ENCODE assay signal across 1 cellular context in the genomic region with DNA sequence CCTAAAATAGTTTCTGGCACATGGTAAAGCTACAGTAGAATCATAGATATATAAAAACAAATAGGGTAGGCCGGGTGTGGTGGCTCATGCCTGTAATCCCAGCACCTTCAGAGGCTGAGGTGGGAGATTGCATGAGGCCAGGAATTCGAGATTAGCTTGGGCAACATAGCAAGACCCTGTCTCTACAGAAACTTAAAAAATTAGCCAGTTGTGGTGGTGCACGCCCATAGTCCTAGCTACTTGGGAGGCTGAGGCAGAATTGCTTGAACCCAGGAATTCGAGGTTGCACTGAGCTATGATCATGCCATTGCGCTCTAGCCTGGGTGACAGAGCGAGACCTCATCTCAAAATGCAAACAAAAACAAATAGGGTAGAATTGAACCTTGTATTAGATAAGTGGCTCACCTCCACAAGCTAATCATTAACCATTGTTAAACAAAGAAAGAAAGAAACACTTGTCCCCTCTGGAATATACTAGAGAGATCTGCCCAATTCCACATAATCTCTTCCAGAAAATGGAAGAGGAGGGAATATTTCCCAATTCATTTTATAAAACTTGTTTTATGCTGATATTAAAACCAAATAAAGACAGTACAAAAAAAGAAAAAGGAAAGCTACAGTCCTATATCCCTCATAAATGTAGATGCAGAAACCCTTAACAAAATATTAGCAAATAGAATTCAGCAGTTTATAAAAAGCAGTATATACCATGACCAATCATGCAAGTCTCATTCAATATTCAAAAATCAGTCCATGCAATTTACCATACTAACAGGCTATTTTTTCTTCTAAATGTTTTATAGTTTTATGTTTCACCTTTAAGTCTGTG.
TF ChIP-seq lines count a peak whose summit lies in the region.

No MANE protein-coding gene starts in this region.

TF ChIP-seq in HepG2, 621 proteins besides CTCF, POLR2A, EP300 and RAD21 (continues in another document):
- TF ChIP-seq KLF9 (CRISPR knock-in tag; IDR thresholded peaks at IDR 0.05; ENCODE audit: low read depth), result no peak
- TF ChIP-seq ZNF816 (CRISPR knock-in tag; IDR thresholded peaks at IDR 0.05; ENCODE audit: borderline replicate concordance), result no peak
- peak; percentile 89 for TF ChIP-seq ZNF205 (CRISPR knock-in tag; IDR thresholded peaks at IDR 0.05)
- peak; percentile 49; the same call in 1 of the 2 replicates for TF ChIP-seq ATF1 (CRISPR knock-in tag; IDR thresholded peaks at IDR 0.05)
- 0 out of 2 replicates have a peak, but pooled peaks have one; percentile 35 for TF ChIP-seq ZNF839 (CRISPR knock-in tag; IDR thresholded peaks at IDR 0.05; ENCODE audit: borderline replicate concordance)
- no peak for TF ChIP-seq NONO (IDR thresholded peaks at IDR 0.05)
- no peak for TF ChIP-seq NONO (CRISPR knock-in tag; conservative IDR thresholded peaks at IDR 0.05)
- no peak for TF ChIP-seq JUND (CRISPR knock-in tag; IDR thresholded peaks at IDR 0.05)
- TF ChIP-seq, protein P1, sequence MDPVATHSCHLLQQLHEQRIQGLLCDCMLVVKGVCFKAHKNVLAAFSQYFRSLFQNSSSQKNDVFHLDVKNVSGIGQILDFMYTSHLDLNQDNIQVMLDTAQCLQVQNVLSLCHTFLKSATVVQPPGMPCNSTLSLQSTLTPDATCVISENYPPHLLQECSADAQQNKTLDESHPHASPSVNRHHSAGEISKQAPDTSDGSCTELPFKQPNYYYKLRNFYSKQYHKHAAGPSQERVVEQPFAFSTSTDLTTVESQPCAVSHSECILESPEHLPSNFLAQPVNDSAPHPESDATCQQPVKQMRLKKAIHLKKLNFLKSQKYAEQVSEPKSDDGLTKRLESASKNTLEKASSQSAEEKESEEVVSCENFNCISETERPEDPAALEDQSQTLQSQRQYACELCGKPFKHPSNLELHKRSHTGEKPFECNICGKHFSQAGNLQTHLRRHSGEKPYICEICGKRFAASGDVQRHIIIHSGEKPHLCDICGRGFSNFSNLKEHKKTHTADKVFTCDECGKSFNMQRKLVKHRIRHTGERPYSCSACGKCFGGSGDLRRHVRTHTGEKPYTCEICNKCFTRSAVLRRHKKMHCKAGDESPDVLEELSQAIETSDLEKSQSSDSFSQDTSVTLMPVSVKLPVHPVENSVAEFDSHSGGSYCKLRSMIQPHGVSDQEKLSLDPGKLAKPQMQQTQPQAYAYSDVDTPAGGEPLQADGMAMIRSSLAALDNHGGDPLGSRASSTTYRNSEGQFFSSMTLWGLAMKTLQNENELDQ (CRISPR knock-in tag; IDR thresholded peaks at IDR 0.05; ENCODE audit: borderline replicate concordance), result no peak
- TF ChIP-seq, protein P2, sequence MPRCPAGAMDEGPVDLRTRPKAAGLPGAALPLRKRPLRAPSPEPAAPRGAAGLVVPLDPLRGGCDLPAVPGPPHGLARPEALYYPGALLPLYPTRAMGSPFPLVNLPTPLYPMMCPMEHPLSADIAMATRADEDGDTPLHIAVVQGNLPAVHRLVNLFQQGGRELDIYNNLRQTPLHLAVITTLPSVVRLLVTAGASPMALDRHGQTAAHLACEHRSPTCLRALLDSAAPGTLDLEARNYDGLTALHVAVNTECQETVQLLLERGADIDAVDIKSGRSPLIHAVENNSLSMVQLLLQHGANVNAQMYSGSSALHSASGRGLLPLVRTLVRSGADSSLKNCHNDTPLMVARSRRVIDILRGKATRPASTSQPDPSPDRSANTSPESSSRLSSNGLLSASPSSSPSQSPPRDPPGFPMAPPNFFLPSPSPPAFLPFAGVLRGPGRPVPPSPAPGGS (CRISPR knock-in tag; IDR thresholded peaks at IDR 0.05), result no peak
- TF ChIP-seq SMARCC2 (IDR thresholded peaks at IDR 0.05), result no peak
- TF ChIP-seq, protein P3, sequence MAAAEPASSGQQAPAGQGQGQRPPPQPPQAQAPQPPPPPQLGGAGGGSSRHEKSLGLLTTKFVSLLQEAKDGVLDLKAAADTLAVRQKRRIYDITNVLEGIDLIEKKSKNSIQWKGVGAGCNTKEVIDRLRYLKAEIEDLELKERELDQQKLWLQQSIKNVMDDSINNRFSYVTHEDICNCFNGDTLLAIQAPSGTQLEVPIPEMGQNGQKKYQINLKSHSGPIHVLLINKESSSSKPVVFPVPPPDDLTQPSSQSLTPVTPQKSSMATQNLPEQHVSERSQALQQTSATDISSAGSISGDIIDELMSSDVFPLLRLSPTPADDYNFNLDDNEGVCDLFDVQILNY (CRISPR knock-in tag; conservative IDR thresholded peaks at IDR 0.05), result no peak
- no peak for TF ChIP-seq MEIS2 (CRISPR knock-in tag; IDR thresholded peaks at IDR 0.05)
- TF ChIP-seq RFX1 (IDR thresholded peaks at IDR 0.05), result no peak
- peak; percentile 85 for TF ChIP-seq HHEX (CRISPR knock-in tag; IDR thresholded peaks at IDR 0.05)
- peak; percentile 92 for TF ChIP-seq KDM6A (CRISPR knock-in tag; IDR thresholded peaks at IDR 0.05; ENCODE audit: low read depth)
- TF ChIP-seq ZNF772 (CRISPR knock-in tag; IDR thresholded peaks at IDR 0.05), result peak; percentile 72; the same call in 1 of the 2 replicates
- TF ChIP-seq ZFP36 (IDR thresholded peaks at IDR 0.05; ENCODE audit: borderline replicate concordance, low read depth, low read length, partially characterized antibody), result no peak
- TF ChIP-seq ZBTB1 (CRISPR knock-in tag; IDR thresholded peaks at IDR 0.05; ENCODE audit: borderline replicate concordance), result no peak
- TF ChIP-seq ZNF605 (CRISPR knock-in tag; IDR thresholded peaks at IDR 0.05), result no peak
- TF ChIP-seq, protein P4, sequence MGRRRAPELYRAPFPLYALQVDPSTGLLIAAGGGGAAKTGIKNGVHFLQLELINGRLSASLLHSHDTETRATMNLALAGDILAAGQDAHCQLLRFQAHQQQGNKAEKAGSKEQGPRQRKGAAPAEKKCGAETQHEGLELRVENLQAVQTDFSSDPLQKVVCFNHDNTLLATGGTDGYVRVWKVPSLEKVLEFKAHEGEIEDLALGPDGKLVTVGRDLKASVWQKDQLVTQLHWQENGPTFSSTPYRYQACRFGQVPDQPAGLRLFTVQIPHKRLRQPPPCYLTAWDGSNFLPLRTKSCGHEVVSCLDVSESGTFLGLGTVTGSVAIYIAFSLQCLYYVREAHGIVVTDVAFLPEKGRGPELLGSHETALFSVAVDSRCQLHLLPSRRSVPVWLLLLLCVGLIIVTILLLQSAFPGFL (CRISPR knock-in tag; IDR thresholded peaks at IDR 0.05), result no peak
- no peak for TF ChIP-seq ZNF432 (CRISPR knock-in tag; IDR thresholded peaks at IDR 0.05; ENCODE audit: borderline replicate concordance)
- TF ChIP-seq MLLT10 (CRISPR knock-in tag; IDR thresholded peaks at IDR 0.05), result no peak
- no peak for TF ChIP-seq HIVEP1 (CRISPR knock-in tag; IDR thresholded peaks at IDR 0.05)
- TF ChIP-seq, protein P5, sequence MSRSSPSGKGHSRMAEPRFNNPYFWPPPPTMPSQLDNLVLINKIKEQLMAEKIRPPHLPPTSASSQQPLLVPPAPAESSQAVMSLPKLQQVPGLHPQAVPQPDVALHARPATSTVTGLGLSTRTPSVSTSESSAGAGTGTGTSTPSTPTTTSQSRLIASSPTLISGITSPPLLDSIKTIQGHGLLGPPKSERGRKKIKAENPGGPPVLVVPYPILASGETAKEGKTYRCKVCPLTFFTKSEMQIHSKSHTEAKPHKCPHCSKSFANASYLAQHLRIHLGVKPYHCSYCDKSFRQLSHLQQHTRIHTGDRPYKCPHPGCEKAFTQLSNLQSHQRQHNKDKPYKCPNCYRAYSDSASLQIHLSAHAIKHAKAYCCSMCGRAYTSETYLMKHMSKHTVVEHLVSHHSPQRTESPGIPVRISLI (CRISPR knock-in tag; IDR thresholded peaks at IDR 0.05; ENCODE audit: borderline replicate concordance), result 0 out of 2 replicates have a peak, but pooled peaks have one; percentile 51
- TF ChIP-seq, protein P6, sequence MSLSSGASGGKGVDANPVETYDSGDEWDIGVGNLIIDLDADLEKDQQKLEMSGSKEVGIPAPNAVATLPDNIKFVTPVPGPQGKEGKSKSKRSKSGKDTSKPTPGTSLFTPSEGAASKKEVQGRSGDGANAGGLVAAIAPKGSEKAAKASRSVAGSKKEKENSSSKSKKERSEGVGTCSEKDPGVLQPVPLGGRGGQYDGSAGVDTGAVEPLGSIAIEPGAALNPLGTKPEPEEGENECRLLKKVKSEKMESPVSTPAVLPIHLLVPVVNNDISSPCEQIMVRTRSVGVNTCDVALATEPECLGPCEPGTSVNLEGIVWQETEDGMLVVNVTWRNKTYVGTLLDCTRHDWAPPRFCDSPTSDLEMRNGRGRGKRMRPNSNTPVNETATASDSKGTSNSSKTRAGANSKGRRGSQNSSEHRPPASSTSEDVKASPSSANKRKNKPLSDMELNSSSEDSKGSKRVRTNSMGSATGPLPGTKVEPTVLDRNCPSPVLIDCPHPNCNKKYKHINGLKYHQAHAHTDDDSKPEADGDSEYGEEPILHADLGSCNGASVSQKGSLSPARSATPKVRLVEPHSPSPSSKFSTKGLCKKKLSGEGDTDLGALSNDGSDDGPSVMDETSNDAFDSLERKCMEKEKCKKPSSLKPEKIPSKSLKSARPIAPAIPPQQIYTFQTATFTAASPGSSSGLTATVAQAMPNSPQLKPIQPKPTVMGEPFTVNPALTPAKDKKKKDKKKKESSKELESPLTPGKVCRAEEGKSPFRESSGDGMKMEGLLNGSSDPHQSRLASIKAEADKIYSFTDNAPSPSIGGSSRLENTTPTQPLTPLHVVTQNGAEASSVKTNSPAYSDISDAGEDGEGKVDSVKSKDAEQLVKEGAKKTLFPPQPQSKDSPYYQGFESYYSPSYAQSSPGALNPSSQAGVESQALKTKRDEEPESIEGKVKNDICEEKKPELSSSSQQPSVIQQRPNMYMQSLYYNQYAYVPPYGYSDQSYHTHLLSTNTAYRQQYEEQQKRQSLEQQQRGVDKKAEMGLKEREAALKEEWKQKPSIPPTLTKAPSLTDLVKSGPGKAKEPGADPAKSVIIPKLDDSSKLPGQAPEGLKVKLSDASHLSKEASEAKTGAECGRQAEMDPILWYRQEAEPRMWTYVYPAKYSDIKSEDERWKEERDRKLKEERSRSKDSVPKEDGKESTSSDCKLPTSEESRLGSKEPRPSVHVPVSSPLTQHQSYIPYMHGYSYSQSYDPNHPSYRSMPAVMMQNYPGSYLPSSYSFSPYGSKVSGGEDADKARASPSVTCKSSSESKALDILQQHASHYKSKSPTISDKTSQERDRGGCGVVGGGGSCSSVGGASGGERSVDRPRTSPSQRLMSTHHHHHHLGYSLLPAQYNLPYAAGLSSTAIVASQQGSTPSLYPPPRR (CRISPR knock-in tag; IDR thresholded peaks at IDR 0.05; ENCODE audit: borderline replicate concordance), result peak; percentile 95
- TF ChIP-seq, protein P7, sequence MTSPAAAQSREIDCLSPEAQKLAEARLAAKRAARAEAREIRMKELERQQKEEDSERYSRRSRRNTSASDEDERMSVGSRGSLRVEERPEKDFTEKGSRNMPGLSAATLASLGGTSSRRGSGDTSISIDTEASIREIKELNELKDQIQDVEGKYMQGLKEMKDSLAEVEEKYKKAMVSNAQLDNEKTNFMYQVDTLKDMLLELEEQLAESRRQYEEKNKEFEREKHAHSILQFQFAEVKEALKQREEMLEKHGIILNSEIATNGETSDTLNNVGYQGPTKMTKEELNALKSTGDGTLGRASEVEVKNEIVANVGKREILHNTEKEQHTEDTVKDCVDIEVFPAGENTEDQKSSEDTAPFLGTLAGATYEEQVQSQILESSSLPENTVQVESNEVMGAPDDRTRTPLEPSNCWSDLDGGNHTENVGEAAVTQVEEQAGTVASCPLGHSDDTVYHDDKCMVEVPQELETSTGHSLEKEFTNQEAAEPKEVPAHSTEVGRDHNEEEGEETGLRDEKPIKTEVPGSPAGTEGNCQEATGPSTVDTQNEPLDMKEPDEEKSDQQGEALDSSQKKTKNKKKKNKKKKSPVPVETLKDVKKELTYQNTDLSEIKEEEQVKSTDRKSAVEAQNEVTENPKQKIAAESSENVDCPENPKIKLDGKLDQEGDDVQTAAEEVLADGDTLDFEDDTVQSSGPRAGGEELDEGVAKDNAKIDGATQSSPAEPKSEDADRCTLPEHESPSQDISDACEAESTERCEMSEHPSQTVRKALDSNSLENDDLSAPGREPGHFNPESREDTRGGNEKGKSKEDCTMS (CRISPR knock-in tag; conservative IDR thresholded peaks at IDR 0.05), result 0 out of 2 replicates have a peak, but pooled peaks have one; percentile 47
- no peak for TF ChIP-seq ZFP62 (CRISPR knock-in tag; IDR thresholded peaks at IDR 0.05)
- TF ChIP-seq ARNT (IDR thresholded peaks at IDR 0.05), result no peak
- TF ChIP-seq PHF8 (CRISPR knock-in tag; IDR thresholded peaks at IDR 0.05), result 0 out of 2 replicates have a peak, but pooled peaks have one; percentile 33
- TF ChIP-seq ZNF326 (CRISPR knock-in tag; IDR thresholded peaks at IDR 0.05; ENCODE audit: borderline replicate concordance), result no peak
- no peak for TF ChIP-seq HNRNPK (IDR thresholded peaks at IDR 0.05; ENCODE audit: low read depth, low read length, poor library complexity, severe bottlenecking)
- TF ChIP-seq, protein P8, sequence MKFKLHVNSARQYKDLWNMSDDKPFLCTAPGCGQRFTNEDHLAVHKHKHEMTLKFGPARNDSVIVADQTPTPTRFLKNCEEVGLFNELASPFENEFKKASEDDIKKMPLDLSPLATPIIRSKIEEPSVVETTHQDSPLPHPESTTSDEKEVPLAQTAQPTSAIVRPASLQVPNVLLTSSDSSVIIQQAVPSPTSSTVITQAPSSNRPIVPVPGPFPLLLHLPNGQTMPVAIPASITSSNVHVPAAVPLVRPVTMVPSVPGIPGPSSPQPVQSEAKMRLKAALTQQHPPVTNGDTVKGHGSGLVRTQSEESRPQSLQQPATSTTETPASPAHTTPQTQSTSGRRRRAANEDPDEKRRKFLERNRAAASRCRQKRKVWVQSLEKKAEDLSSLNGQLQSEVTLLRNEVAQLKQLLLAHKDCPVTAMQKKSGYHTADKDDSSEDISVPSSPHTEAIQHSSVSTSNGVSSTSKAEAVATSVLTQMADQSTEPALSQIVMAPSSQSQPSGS (CRISPR knock-in tag; IDR thresholded peaks at IDR 0.05), result peak; percentile 92
- no peak for TF ChIP-seq KLF15 (CRISPR knock-in tag; IDR thresholded peaks at IDR 0.05; ENCODE audit: borderline replicate concordance)
- TF ChIP-seq MXD4 (CRISPR knock-in tag; IDR thresholded peaks at IDR 0.05), result peak; percentile 41; the same call in 1 of the 2 replicates
